In the genomic region with DNA sequence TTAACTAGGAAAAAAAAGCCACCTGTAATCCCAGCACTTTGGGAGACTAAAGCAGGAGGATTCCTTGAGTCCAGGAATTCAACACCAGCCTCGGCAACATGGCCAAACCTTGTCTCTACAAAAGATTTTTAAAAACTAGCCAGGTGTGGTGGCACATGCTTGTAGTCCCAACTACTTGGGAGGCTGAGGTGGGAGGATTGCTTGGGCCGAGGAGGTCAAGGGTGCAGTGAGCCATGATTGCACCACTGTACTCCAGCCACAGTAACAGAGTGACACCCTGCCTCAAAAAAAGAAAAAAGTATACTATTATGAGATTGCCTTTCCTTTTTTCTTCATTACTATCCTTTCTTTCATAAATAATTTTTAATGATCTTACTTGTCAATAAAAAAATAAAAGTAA, we compare ENCODE assay signal across 24 cellular contexts. TPM values are rescaled to one million over a fixed set of nuclear protein-coding genes. Genes with fewer than 3 reads are reported as not detected.
DNase-seq lines count a peak whose midpoint lies in the region; ATAC-seq, FAIRE-seq and TF ChIP-seq lines count a peak whose summit lies in the region.
"Had no signal": no experiment of that assay in that cellular context is flagged by ENCODE, and none has a peak within 500 bp of the region (broad histone marks: within the 10 kb centered on the region; RNA-seq: fewer than 3 reads in every experiment).

No MANE protein-coding gene starts in this region.

- no peak overlapping the region for H2AFZ ChIP-seq in HepG2 (ENCODE audit: low read length)
- no peak overlapping the region for H2AFZ ChIP-seq in hepatocyte
- H2AFZ ChIP-seq: GM23338 had no signal

- peak overlapping the region; percentile 79 for H3K27ac ChIP-seq in HepG2 (ENCODE audit: extremely low read length, insufficient read depth, low read length)
- peak overlapping the region in 1 of 3 donors; percentile 76 for H3K27ac ChIP-seq in right lobe of liver
- peak overlapping the region; percentile 65 for H3K27ac ChIP-seq in hepatocyte
- peak overlapping the region; percentile 21 for H3K27ac ChIP-seq in skeletal muscle tissue (ENCODE audit: low read depth, low read length)
- no peak overlapping the region for H3K27ac ChIP-seq in spleen

- H3K4me3 ChIP-seq in HepG2 (replicated peaks in 1 of 3; ENCODE audit: insufficient read depth in 1 of 3, low read depth in 2 of 3, low read length in 3 of 3), result no peak overlapping the region
- H3K4me3 ChIP-seq in right lobe of liver, result no peak overlapping the region
- no peak overlapping the region for H3K4me3 ChIP-seq in hepatocyte
- H3K4me3 ChIP-seq in skeletal muscle tissue (ENCODE audit: low read length in 3 of 3), result no peak overlapping the region
- no peak overlapping the region for H3K4me3 ChIP-seq in spleen
- no peak overlapping the region for H3K4me3 ChIP-seq in foreskin fibroblast (ENCODE audit: low read depth in 1 of 2, low read length in 2 of 2)
- H3K4me3 ChIP-seq: GM23338 had no signal

- TF ChIP-seq POLR2A in HepG2 (IDR thresholded peaks at IDR 0.05; ENCODE audit: insufficient read depth in 1 of 2, low read depth in 2 of 2, low read length in 2 of 2) (no peak), right lobe of liver (IDR thresholded peaks at IDR 0.05) (no peak), spleen (IDR thresholded peaks at IDR 0.05) (no peak)

- peaks cover 36% of the 10 kb centered on the region for H3K79me2 ChIP-seq in HepG2 (ENCODE audit: insufficient read depth, low read length)
- peaks cover 43% of the 10 kb centered on the region for H3K79me2 ChIP-seq in hepatocyte

- H3K36me3 ChIP-seq in HepG2 (replicated peaks in 1 of 2; ENCODE audit: control insufficient read depth in 1 of 2, insufficient read depth in 2 of 2, low read length in 2 of 2) (peaks cover 3 to 17% of the 10 kb centered on the region in 2 experiments; a peak in 3 of 5 replicates), right lobe of liver (no peaks in the 10 kb centered on the region), hepatocyte (replicated peaks; ENCODE audit: insufficient read depth, low read depth) (no peaks in the 10 kb centered on the region), skeletal muscle tissue (ENCODE audit: control insufficient read depth in 3 of 3, insufficient read depth in 3 of 3, low read length in 3 of 3) (peaks cover 0 to 4% (median 3%) of the 10 kb centered on the region in 3 donors), spleen (peaks cover 0 to 61% (median 3%) of the 10 kb centered on the region in 6 donors)

- in situ Hi-C loops in HepG2 (cut with HindIII; ENCODE audit: extremely low pct_ligation_motif_present, low pct_unique_long_range_greater_than_20kb), result loop anchor here (5.0 kb wide), 1 partner anchor 33 kb away; no protein-coding TSS in a partner anchor

- FAIRE-seq in HepG2 (lab: Jason Lieb, UNC), result no peak
- FAIRE-seq: GM12891, GM18507 had no signal

- CTCF ChIA-PET in HepG2 (lab: Yijun Ruan, JAX; ENCODE audit: low intra/inter-chr PET ratio, low total read pairs), result no interaction called here

- no peak for TF ChIP-seq RAD21 in HepG2 (CRISPR knock-in tag; IDR thresholded peaks at IDR 0.05)

- H3K27me3 ChIP-seq in HepG2 (ENCODE audit: control insufficient read depth in 1 of 2, insufficient read depth in 2 of 2, low read length in 2 of 2), result no peaks in the 10 kb centered on the region
- no peaks in the 10 kb centered on the region for H3K27me3 ChIP-seq in right lobe of liver
- no peaks in the 10 kb centered on the region for H3K27me3 ChIP-seq in hepatocyte
- H3K27me3 ChIP-seq in skeletal muscle tissue (ENCODE audit: control insufficient read depth in 3 of 3, insufficient read depth in 3 of 3, low read length in 3 of 3), result no peaks in the 10 kb centered on the region
- no peaks in the 10 kb centered on the region for H3K27me3 ChIP-seq in spleen (replicated peaks in 1 of 7)

- H3K9me2 ChIP-seq in hepatocyte (replicated peaks; ENCODE audit: insufficient read depth), result no peaks in the 10 kb centered on the region

- 94% methylated on average over 2 of the region's 2 CpGs for WGBS in HepG2 (ENCODE audit: low lambda C conversion rate)
- no CpG with 5 or more reads among the region's 2 CpGs for WGBS in right lobe of liver (ENCODE audit: insufficient coverage, low coverage, low lambda C conversion rate, missing lambda C conversion rate)
- 94% methylated on average over 2 of the region's 2 CpGs for WGBS in hepatocyte (ENCODE audit: low lambda C conversion rate, missing lambda C conversion rate)
- WGBS in spleen, 5 donors, result 76 to 98% (median 96%) methylated on average over 2 of the region's 2 CpGs

- TF ChIP-seq CTCF in HepG2 (CRISPR knock-in tag; IDR thresholded peaks at IDR 0.05) (no peak), right lobe of liver (IDR thresholded peaks at IDR 0.05) (no peak), hepatocyte (IDR thresholded peaks at IDR 0.05; ENCODE audit: poor library complexity) (no peak), spleen (IDR thresholded peaks at IDR 0.05 in 8 of 11, conservative IDR thresholded peaks at IDR 0.05 in 3 of 11) (no peak), foreskin fibroblast (IDR thresholded peaks at IDR 0.05; ENCODE audit: low read depth, low read length) (no peak)

- POLR2A ChIA-PET in HepG2 (lab: Yijun Ruan, JAX), result interaction anchor here (2.5 kb wide), 2 partner anchors 9 to 13 kb away, joined by 15 to 32 read pairs; no protein-coding TSS in a partner anchor

- no peak for ATAC-seq in HepG2
- no peak for ATAC-seq in right lobe of liver
- ATAC-seq: GM23338, HCT116 had no signal

- H4K20me1 ChIP-seq in HepG2 (ENCODE audit: insufficient read depth, low read length) (no peaks in the 10 kb centered on the region), hepatocyte (ENCODE audit: insufficient read depth, poor library complexity, severe bottlenecking) (no peaks in the 10 kb centered on the region)

- no peak overlapping the region for H3K4me2 ChIP-seq in HepG2 (ENCODE audit: low read depth, low read length)
- no peak overlapping the region for H3K4me2 ChIP-seq in hepatocyte
- H3K4me2 ChIP-seq: GM23338 had no signal

- TF ChIP-seq EP300 in HepG2 (IDR thresholded peaks at IDR 0.05; ENCODE audit: low read depth in 2 of 2, low read length in 2 of 2) (no peak), HepG2 (CRISPR knock-in tag; IDR thresholded peaks at IDR 0.05; ENCODE audit: borderline replicate concordance) (no peak)

- DNase-seq in HepG2 (ENCODE audit: low spot score), result no peak
- DNase-seq in right lobe of liver, result no peak
- DNase-seq in hepatocyte (ENCODE audit: low spot score), result no peak
- no peak for DNase-seq in spleen
- no peak for DNase-seq in foreskin fibroblast
- DNase-seq: 8988T; C1 segment of cervical spinal cord; Calu3; CD4-positive, alpha-beta memory T cell; COR-L47; DMS53; DMS79 treated with DMSO at 0.1 percent for 48 hours; GF-D8; H9 had no signal

- H3K9ac ChIP-seq in HepG2 (ENCODE audit: insufficient read depth, low read depth, low read length), result no peak overlapping the region
- no peak overlapping the region for H3K9ac ChIP-seq in skeletal muscle tissue (ENCODE audit: low read depth in 1 of 3, low read length in 3 of 3)

- H3K9me3 ChIP-seq in HepG2 (ENCODE audit: low read length) (no peaks in the 10 kb centered on the region), right lobe of liver (no peaks in the 10 kb centered on the region), hepatocyte (ENCODE audit: low read depth) (no peaks in the 10 kb centered on the region), skeletal muscle tissue (ENCODE audit: control insufficient read depth in 3 of 3, low read length in 3 of 3) (no peaks in the 10 kb centered on the region), spleen (no peaks in the 10 kb centered on the region)

- BruUV-seq in HepG2 (replicated peaks; lab: Mats Ljungman, UMichigan), result no TSS peak

- peaks cover 75% of the 10 kb centered on the region for H3K4me1 ChIP-seq in HepG2 (ENCODE audit: insufficient read depth, low read length)
- peaks cover 0 to 37% (median 16%) of the 10 kb centered on the region in 4 donors for H3K4me1 ChIP-seq in right lobe of liver
- H3K4me1 ChIP-seq in hepatocyte (ENCODE audit: insufficient read depth), result peaks cover 7% of the 10 kb centered on the region
- peaks cover 9 to 22% (median 15%) of the 10 kb centered on the region in 3 donors for H3K4me1 ChIP-seq in skeletal muscle tissue (ENCODE audit: control insufficient read depth in 3 of 3, insufficient read depth in 3 of 3, low read length in 3 of 3)
- H3K4me1 ChIP-seq in spleen, result peaks cover 0 to 80% (median 20%) of the 10 kb centered on the region in 6 donors

- intact Hi-C loops in HepG2 (cut with micrococcal nuclease; ENCODE audit: unreplicated experiment) (loop anchor here (5.0 kb wide), 1 partner anchor 33 kb away; no protein-coding TSS in a partner anchor), right lobe of liver (cut with DNase I) (no loop called here), spleen (cut with DNase I; ENCODE audit: low total_unique reads) (no loop called here)

RNA-seq across cellular contexts. Expression of a gene that starts 45.8 kb away (rescaled TPM):
- total RNA-seq in HepG2 (2016; rRNA removed; fragmentation: Illumina TruSeq; extraction: Trizol) (7.7 and 8.3 TPM in 2 replicates), right lobe of liver (10 to 100 TPM; 27.3 to 49.9 (median 40.0) TPM), hepatocyte (49.2 and 49.7 TPM in 2 replicates), skeletal muscle tissue (32.4 TPM), spleen (100 to 1,000 TPM in 2 of 7 donors, 10 to 100 TPM in 5; 65.5 to 107 (median 88.3) TPM)
- total RNA-seq in HepG2 (2016; cell fraction: cytosol; rRNA removed; fragmentation: Illumina TruSeq; extraction: Trizol; ENCODE audit: low read depth), result 1.8 and 3.2 TPM in 2 replicates
- total RNA-seq in HepG2 (2016; cell fraction: insoluble cytoplasmic fraction; rRNA removed; fragmentation: Illumina TruSeq; extraction: Trizol), result 8.3 and 11.9 TPM in 2 replicates
- 3.4 and 3.7 TPM in 2 replicates for total RNA-seq in HepG2 (2016; cell fraction: membrane; rRNA removed; fragmentation: Illumina TruSeq; extraction: Trizol)
- total RNA-seq in HepG2 (2016; cell fraction: nucleus; rRNA removed; fragmentation: Illumina TruSeq; extraction: Trizol), result 13.4 and 15.2 TPM in 2 replicates
- polyA plus RNA-seq in HepG2 (2011; rRNA removed) (25.0 and 26.7 TPM in 2 replicates), hepatocyte (12.0 and 13.3 TPM in 2 replicates), spleen (1 to 10 TPM; 2.3 to 7.3 (median 2.9) TPM)
- polyA plus RNA-seq in HepG2 (2011; cell fraction: cytosol; rRNA removed), result 15.9 and 21.3 TPM in 2 replicates
- 38.4 and 39.5 TPM in 2 replicates for polyA plus RNA-seq in HepG2 (2011; cell fraction: nucleus; rRNA removed)
- polyA plus RNA-seq in HepG2 (2012), result 21.1 and 22.8 TPM in 2 replicates
- polyA plus RNA-seq in HepG2 (2016; cell fraction: cytosol; fragmentation: Illumina TruSeq; extraction: Trizol; ENCODE audit: low read depth), result 0.06 and 0.08 TPM in 2 replicates
- 5.3 and 5.4 TPM in 2 replicates for polyA plus RNA-seq in HepG2 (2016; cell fraction: insoluble cytoplasmic fraction; fragmentation: Illumina TruSeq; extraction: Trizol; ENCODE audit: low read depth)
- 0.40 and 0.56 TPM in 2 replicates for polyA plus RNA-seq in HepG2 (2016; cell fraction: membrane; fragmentation: Illumina TruSeq; extraction: Trizol; ENCODE audit: low read depth)
- polyA plus RNA-seq in HepG2 (2016; cell fraction: nucleus; fragmentation: Illumina TruSeq; extraction: Trizol; ENCODE audit: insufficient read depth, low read depth), result 8.8 and 10.3 TPM in 2 replicates
- 100 and 104 TPM in 2 replicates for polyA minus RNA-seq in HepG2 (2011; rRNA and poly(A)+ RNA removed; ENCODE audit: low replicate concordance)
- polyA minus RNA-seq in HepG2 (2011; cell fraction: cytosol; rRNA and poly(A)+ RNA removed), result 49.4 and 55.2 TPM in 2 replicates
- 151 and 216 TPM in 2 replicates for polyA minus RNA-seq in HepG2 (2011; cell fraction: nucleus; rRNA and poly(A)+ RNA removed)

RNA-seq across cellular contexts. Expression of a gene that starts 55.1 kb away (rescaled TPM):
- total RNA-seq in HepG2 (2016; rRNA removed; fragmentation: Illumina TruSeq; extraction: Trizol) (not detected in 2 replicates), right lobe of liver (not detected), hepatocyte (0.07 TPM in 1 of 2 replicates, not detected in the other), skeletal muscle tissue (not detected), spleen (under 1 TPM in 5 of 7 donors, not detected in 2; 0.13 to 0.43 (median 0.22) TPM)
- not detected in 2 replicates for total RNA-seq in HepG2 (2016; cell fraction: cytosol; rRNA removed; fragmentation: Illumina TruSeq; extraction: Trizol; ENCODE audit: low read depth)
- total RNA-seq in HepG2 (2016; cell fraction: insoluble cytoplasmic fraction; rRNA removed; fragmentation: Illumina TruSeq; extraction: Trizol), result not detected in 2 replicates
- not detected in 2 replicates for total RNA-seq in HepG2 (2016; cell fraction: membrane; rRNA removed; fragmentation: Illumina TruSeq; extraction: Trizol)
- not detected in 2 replicates for total RNA-seq in HepG2 (2016; cell fraction: nucleus; rRNA removed; fragmentation: Illumina TruSeq; extraction: Trizol)
- polyA plus RNA-seq in HepG2 (2011; rRNA removed) (0.04 TPM in 1 of 2 replicates, not detected in the other), hepatocyte (0.28 TPM in 1 of 2 replicates, not detected in the other), spleen (not detected)
- polyA plus RNA-seq in HepG2 (2011; cell fraction: cytosol; rRNA removed), result 0.06 TPM in 1 of 2 replicates, not detected in the other
- not detected in 2 replicates for polyA plus RNA-seq in HepG2 (2011; cell fraction: nucleus; rRNA removed)
- 0.05 and 0.20 TPM in 2 replicates for polyA plus RNA-seq in HepG2 (2012)
- polyA plus RNA-seq in HepG2 (2016; cell fraction: cytosol; fragmentation: Illumina TruSeq; extraction: Trizol; ENCODE audit: low read depth), result not detected in 2 replicates
- not detected in 2 replicates for polyA plus RNA-seq in HepG2 (2016; cell fraction: insoluble cytoplasmic fraction; fragmentation: Illumina TruSeq; extraction: Trizol; ENCODE audit: low read depth)
- polyA plus RNA-seq in HepG2 (2016; cell fraction: membrane; fragmentation: Illumina TruSeq; extraction: Trizol; ENCODE audit: low read depth), result 0.08 TPM in 1 of 2 replicates, not detected in the other
- polyA plus RNA-seq in HepG2 (2016; cell fraction: nucleus; fragmentation: Illumina TruSeq; extraction: Trizol; ENCODE audit: insufficient read depth, low read depth), result not detected in 2 replicates
- 0.06 TPM in 1 of 2 replicates, not detected in the other for polyA minus RNA-seq in HepG2 (2011; rRNA and poly(A)+ RNA removed; ENCODE audit: low replicate concordance)
- polyA minus RNA-seq in HepG2 (2011; cell fraction: cytosol; rRNA and poly(A)+ RNA removed), result not detected in 2 replicates
- polyA minus RNA-seq in HepG2 (2011; cell fraction: nucleus; rRNA and poly(A)+ RNA removed), result 0.26 TPM in 1 of 2 replicates, not detected in the other
- total RNA-seq: A673; Calu3; CD4-positive, alpha-beta memory T cell; Daoy; G401; H4 had no signal
- polyA plus RNA-seq: BJ; CD4-positive, alpha-beta memory T cell had no signal

Comparison
In these comparisons a context has a peak if more than half of its experiments do, and no peak if none do; other contexts are left out.
1. H3K27ac ChIP-seq: peak in HepG2 (single experiment), hepatocyte (single experiment) and skeletal muscle tissue (single experiment); none in spleen (0 of 8).